Comparison of ENCODE assay signal across 27 cellular contexts in genomic region chr14:96413526-96413925, GRCh38. TPM values are rescaled to one million over a fixed set of nuclear protein-coding genes. Genes with fewer than 3 reads are reported as not detected.
"Had no signal": no experiment of that assay in that cellular context is flagged by ENCODE, and none has a peak within 500 bp of the region (broad histone marks: within the 10 kb centered on the region; RNA-seq: fewer than 3 reads in every experiment).

No MANE protein-coding gene starts in this region.

- H3K27me3 ChIP-seq: pancreas, right lobe of liver, sigmoid colon, suprapubic skin, testis, upper lobe of left lung, vagina had no signal

- ATAC-seq: naive thymus-derived CD8-positive, alpha-beta T cell; natural killer cell treated with Interleukin-12 subunit alpha and Interleukin-12 subunit beta and Interleukin-15 and Interleukin-18, amount 100 ng/mL, for 72 hours; pancreas; right cardiac atrium; right lobe of liver; stimulated activated effector memory CD8-positive, alpha-beta T cell treated with anti-CD3 and anti-CD28 coated beads, Interleukin-12 subunit alpha, Interleukin-12 subunit beta, amount 100 ng/mL, for 72 hours; stimulated activated naive CD8-positive, alpha-beta T cell treated with anti-CD3 and anti-CD28 coated beads, Interleukin-15, amount 100 ng/mL, for 72 hours; stimulated activated naive CD8-positive, alpha-beta T cell treated with anti-CD3 and anti-CD28 coated beads, Interleukin-15, Interleukin-2, amounts not matched to agents 100 U/mL and 50 U/mL, for 24 hours had no signal

- H3K9me3 ChIP-seq: neutrophil, pancreas, prostate gland, right lobe of liver, sigmoid colon, suprapubic skin, testis, tibial artery, upper lobe of left lung, vagina had no signal

- DNase-seq: naive thymus-derived CD8-positive, alpha-beta T cell; nephron progenitor cell; nucleus accumbens; pancreas; right cardiac atrium; right lobe of liver; sigmoid colon; small intestine; stimulated activated CD4-positive, alpha-beta T cell treated with anti-CD3 and anti-CD28 coated beads, Interleukin-15, amount 100 ng/mL, for 24 hours; stimulated activated CD4-positive, alpha-beta T cell treated with anti-CD3 and anti-CD28 coated beads, Interleukin-2, amount 100 ng/mL, for 24 hours; stimulated activated CD4-positive, alpha-beta T cell treated with anti-CD3 and anti-CD28 coated beads, Interleukin-2, amount 100 ng/mL, for 48 hours; stimulated activated CD4-positive, alpha-beta T cell treated with anti-CD3 and anti-CD28 coated beads, Interleukin-4, amount 100 ng/mL, for 24 hours; stimulated activated naive CD4-positive, alpha-beta T cell; stimulated activated naive CD8-positive, alpha-beta T cell treated with anti-CD3 and anti-CD28 coated beads, Interleukin-15, amount 100 ng/mL, for 72 hours; stimulated activated naive CD8-positive, alpha-beta T cell treated with anti-CD3 and anti-CD28 coated beads, Interleukin-15, Interleukin-2, amounts not matched to agents 100 U/mL and 50 U/mL, for 24 hours; substantia nigra; testis; tibial artery; trophoblast cell had no signal

- H3K36me3 ChIP-seq: neutrophil, pancreas, prostate gland, right lobe of liver, sigmoid colon, suprapubic skin, tibial artery, upper lobe of left lung, vagina had no signal

- H3K4me1 ChIP-seq: pancreas, prostate gland, sigmoid colon, suprapubic skin, testis, tibial artery, upper lobe of left lung, vagina had no signal

- H3K27ac ChIP-seq: neutrophil, pancreas, prostate gland, right lobe of liver, sigmoid colon, suprapubic skin, testis, tibial artery, upper lobe of left lung, vagina had no signal

- H3K4me3 ChIP-seq: pancreas, prostate gland, right lobe of liver, sigmoid colon, suprapubic skin, testis, tibial artery, upper lobe of left lung, vagina had no signal

RNA-seq across cellular contexts. Expression of gene AK7, which starts 21.6 kb away (rescaled TPM):
- total RNA-seq: natural killer cell treated with Interleukin-12 subunit alpha and Interleukin-12 subunit beta and Interleukin-15 and Interleukin-18, amount 100 ng/mL, for 72 hours; osteocyte had no signal
